1 cellular context compared by ENCODE assay signal in genomic region chr10:124802313-124802675, GRCh38.
A peak's percentile ranks its signal among the peaks of the same experiment; 100 is the strongest.
TF ChIP-seq lines count a peak whose summit lies in the region.

No MANE protein-coding gene starts in this region.

TF ChIP-seq in K562, 482 proteins besides CTCF, POLR2A, EP300 and RAD21 (continued from another document):
- TF ChIP-seq PKNOX1 (IDR thresholded peaks at IDR 0.05) (peak; percentile 17; the same call in 1 of the 2 replicates), VEZF1 (CRISPR knock-in tag; IDR thresholded peaks at IDR 0.05) (no peak), TRIM28 (IDR thresholded peaks at IDR 0.05) (no peak)
